In genomic region chr2:23384551-23385349, GRCh38 we compare ENCODE assay signal across 8 cellular contexts. TPM values are rescaled to one million over a fixed set of nuclear protein-coding genes. Genes with fewer than 3 reads are reported as not detected.
DNase-seq lines count a peak whose midpoint lies in the region; ATAC-seq and TF ChIP-seq lines count a peak whose summit lies in the region.

Gene KLHL29 (plus strand): TSS chr2:23385179. CDS start chr2:23562197, 177,018 bp downstream.

- no peaks in the 10 kb centered on the region for H3K79me2 ChIP-seq in DOHH2 (ENCODE audit: control insufficient read depth, low read length)

- H3K4me1 Mint-ChIP-seq in T-cell: peaks cover 31 to 42% (median 33%) of the 10 kb centered on the region in 3 donors

- ATAC-seq in GM21447 (IDR thresholded peaks at IDR 0.05; ENCODE audit: unreplicated experiment) (peak; percentile 44), T-cell (replicated peaks in 1 of 4) (peak; percentile 80 to 86 (median 84))

- no peaks in the 10 kb centered on the region for H4K20me1 ChIP-seq in DOHH2 (ENCODE audit: control insufficient read depth, insufficient read depth, low read depth, low read length)

- no peaks in the 10 kb centered on the region for H3K9me3 Mint-ChIP-seq in T-cell

- peaks cover 27 to 45% of the 10 kb centered on the region in 2 donors for H3K27me3 Mint-ChIP-seq in T-cell

- peak within 1 kb of the TSS; percentile 73 to 94 (median 74) for H3K4me3 Mint-ChIP-seq in T-cell

- H3F3A ChIP-seq in DOHH2 (ENCODE audit: control insufficient read depth, insufficient read depth): no peaks in the 10 kb centered on the region

- CTCF ChIA-PET in T-cell (lab: Charles Lee): no interaction called here

- peak within 1 kb of the TSS; percentile 30; the same call in 1 of the 2 replicates for H3K9ac ChIP-seq in HUES48 (ENCODE audit: low read depth, low read length)

- H3K4me1 ChIP-seq in DOHH2 (ENCODE audit: control insufficient read depth, low read length): peaks cover 10% of the 10 kb centered on the region
- H3K4me1 ChIP-seq in HUES48 (ENCODE audit: control insufficient read depth, insufficient read depth, low read length): peaks cover 10% of the 10 kb centered on the region; the same call in 1 of the 2 replicates

- H3K36me3 ChIP-seq in DOHH2 (ENCODE audit: control insufficient read depth, low read length) (no peaks in the 10 kb centered on the region), HUES48 (ENCODE audit: control insufficient read depth, insufficient read depth, low read length) (no peaks in the 10 kb centered on the region)

- H3K27ac Mint-ChIP-seq in T-cell: peak within 1 kb of the TSS; percentile 34 to 45

- no peak within 1 kb of the TSS for H3K4me3 ChIP-seq in DOHH2 (ENCODE audit: low read length)
- H3K4me3 ChIP-seq in HUES48 (ENCODE audit: low read depth, low read length): peak within 1 kb of the TSS; percentile 74
- peak within 1 kb of the TSS; percentile 91 for H3K4me3 ChIP-seq in retinal pigment epithelial cell (ENCODE audit: low read length)

- POLR2A ChIA-PET in T-cell (lab: Charles Lee): no interaction called here

- H3K27ac ChIP-seq in DOHH2 (ENCODE audit: low read depth, low read length) (no peak within 1 kb of the TSS), HUES48 (ENCODE audit: low read depth, low read length) (no peak within 1 kb of the TSS), angular gyrus (ENCODE audit: low read depth, low read length) (peak within 1 kb of the TSS; percentile 45)

- no peaks in the 10 kb centered on the region for H3K9me3 ChIP-seq in DOHH2 (ENCODE audit: control insufficient read depth, insufficient read depth, low read length)
- H3K9me3 ChIP-seq in HUES48 (ENCODE audit: control insufficient read depth, insufficient read depth, low read length): no peaks in the 10 kb centered on the region

- H3K27me3 ChIP-seq in DOHH2 (ENCODE audit: control insufficient read depth, low read length) (peaks cover 52% of the 10 kb centered on the region), HUES48 (ENCODE audit: control insufficient read depth, insufficient read depth, low read length) (peaks cover 84% of the 10 kb centered on the region)

- DNase-seq in T-cell (peak; percentile 21 to 77 (median 57)), hepatic stellate cell (ENCODE audit: low spot score) (peak; percentile 96), retinal pigment epithelial cell (ENCODE audit: low read depth) (no peak), SHP77 treated with DMSO at 0.1 percent for 48 hours (lab: John Stamatoyannopoulos, UW) (no peak)

- H3K36me3 Mint-ChIP-seq in T-cell: no peaks in the 10 kb centered on the region

- peak within 1 kb of the TSS; percentile 35; the same call in 1 of the 2 replicates for H3K4me2 ChIP-seq in DOHH2 (ENCODE audit: low read length)

- TF ChIP-seq CTCF in DOHH2 (IDR thresholded peaks at IDR 0.05; ENCODE audit: low read depth, low read length, poor library complexity, severe bottlenecking) (no peak), retinal pigment epithelial cell (conservative IDR thresholded peaks at IDR 0.05; ENCODE audit: low read depth, low read length) (no peak)

- H3K9me2 ChIP-seq in DOHH2 (replicated peaks; ENCODE audit: control insufficient read depth, low read length): no peaks in the 10 kb centered on the region

RNA-seq across cellular contexts. Expression of gene KLHL29, which starts in this region (rescaled TPM):
- total RNA-seq in T-cell: 1 to 10 TPM; 1.8 to 6.6 (median 2.5) TPM

Comparison
In these comparisons a context has a peak if more than half of its experiments do, and no peak if none do; other contexts are left out.
1. DNase-seq: peak in T-cell (34 of 34) and hepatic stellate cell (single experiment); none in retinal pigment epithelial cell (single experiment) and SHP77 treated with DMSO at 0.1 percent for 48 hours (single experiment).